26 cellular contexts compared by ENCODE assay signal in genomic region chr6:1561355-1561754, GRCh38. TPM values are rescaled to one million over a fixed set of nuclear protein-coding genes. Genes with fewer than 3 reads are reported as not detected.
DNase-seq lines count a peak whose midpoint lies in the region; ATAC-seq and TF ChIP-seq lines count a peak whose summit lies in the region.
"Had no signal": no experiment of that assay in that cellular context is flagged by ENCODE, and none has a peak within 500 bp of the region (broad histone marks: within the 10 kb centered on the region; RNA-seq: fewer than 3 reads in every experiment).

No MANE protein-coding gene starts in this region.

- no peak overlapping the region for H2BK5ac ChIP-seq in mesendoderm (ENCODE audit: low read length)
- no peak overlapping the region for H2BK5ac ChIP-seq in trophoblast cell (ENCODE audit: low read depth, low read length, poor library complexity)

- H3K4me3 Mint-ChIP-seq in endodermal cell: no peak overlapping the region
- H3K4me3 Mint-ChIP-seq in activated T-helper 1 cell treated with anti-CD3 and anti-CD28 coated beads, Interleukin-12 subunit alpha, Interleukin-12 subunit beta, Interleukin-2, Interleukin-4 antibody, amounts not matched to agents 30 ng/mL and 10 ng/mL and 1 ng/mL, durations not matched to agents 14 hours and 24 hours and 36 hours: no peak overlapping the region
- H3K4me3 Mint-ChIP-seq: CD14-positive monocyte; CD4-positive, alpha-beta memory T cell; CD4-positive, CD25-positive, alpha-beta regulatory T cell; CD8-positive, alpha-beta memory T cell had no signal

- H3K4me1 Mint-ChIP-seq in endodermal cell: peaks cover 14% of the 10 kb centered on the region
- no peaks in the 10 kb centered on the region for H3K4me1 Mint-ChIP-seq in activated T-helper 1 cell treated with anti-CD3 and anti-CD28 coated beads, Interleukin-12 subunit alpha, Interleukin-12 subunit beta, Interleukin-2, Interleukin-4 antibody, amounts not matched to agents 30 ng/mL and 10 ng/mL and 1 ng/mL, durations not matched to agents 14 hours and 24 hours and 36 hours (ENCODE audit: low read depth)
- H3K4me1 Mint-ChIP-seq: CD14-positive monocyte; CD4-positive, alpha-beta memory T cell; CD4-positive, CD25-positive, alpha-beta regulatory T cell; CD8-positive, alpha-beta memory T cell had no signal

- H3K9ac ChIP-seq in endodermal cell (ENCODE audit: extremely low read depth, low read length, poor library complexity, severe bottlenecking): no peak overlapping the region
- H3K9ac ChIP-seq in mesendoderm (ENCODE audit: low read length): no peak overlapping the region
- no peak overlapping the region for H3K9ac ChIP-seq in trophoblast cell (ENCODE audit: low read length)
- H3K9ac ChIP-seq: BLaER1 had no signal

- intact Hi-C loops in activated T-helper 1 cell treated with anti-CD3 and anti-CD28 coated beads, Interleukin-12 subunit alpha, Interleukin-12 subunit beta, Interleukin-2, Interleukin-4 antibody, amounts not matched to agents 30 ng/mL and 10 ng/mL and 1 ng/mL, durations not matched to agents 14 hours and 24 hours and 36 hours (cut with micrococcal nuclease): no loop called here
- intact Hi-C loops in spleen (cut with DNase I; ENCODE audit: low total_unique reads): no loop called here

- no peaks in the 10 kb centered on the region for H3K36me3 ChIP-seq in endodermal cell (ENCODE audit: control insufficient read depth, insufficient read depth, low read length)
- no peaks in the 10 kb centered on the region for H3K36me3 ChIP-seq in mesendoderm (ENCODE audit: control insufficient read depth, insufficient read depth, low read length)
- H3K36me3 ChIP-seq in trophoblast cell (ENCODE audit: control insufficient read depth in 1 of 2, insufficient read depth in 2 of 2, low read length in 2 of 2): no peaks in the 10 kb centered on the region
- H3K36me3 ChIP-seq in spleen: no peaks in the 10 kb centered on the region
- H3K36me3 ChIP-seq: BE2C, BLaER1 had no signal

- no peaks in the 10 kb centered on the region for H3K27me3 ChIP-seq in endodermal cell (ENCODE audit: control insufficient read depth, insufficient read depth, low read length, poor library complexity, severe bottlenecking)
- no peaks in the 10 kb centered on the region for H3K27me3 ChIP-seq in mesendoderm (ENCODE audit: insufficient read depth, low read length, poor library complexity)
- H3K27me3 ChIP-seq in trophoblast cell (ENCODE audit: insufficient read depth, low read length): no peaks in the 10 kb centered on the region
- peaks cover 0 to 16% (median 0%) of the 10 kb centered on the region in 7 donors for H3K27me3 ChIP-seq in spleen (replicated peaks in 1 of 7)
- H3K27me3 ChIP-seq: BLaER1 had no signal

- no peaks in the 10 kb centered on the region for H3K27me3 Mint-ChIP-seq in endodermal cell (ENCODE audit: insufficient read depth)
- H3K27me3 Mint-ChIP-seq in activated T-helper 1 cell treated with anti-CD3 and anti-CD28 coated beads, Interleukin-12 subunit alpha, Interleukin-12 subunit beta, Interleukin-2, Interleukin-4 antibody, amounts not matched to agents 30 ng/mL and 10 ng/mL and 1 ng/mL, durations not matched to agents 14 hours and 24 hours and 36 hours (ENCODE audit: insufficient read depth): peaks cover 31% of the 10 kb centered on the region

- H3K79me1 ChIP-seq in mesendoderm (ENCODE audit: low read length): no peaks in the 10 kb centered on the region
- no peaks in the 10 kb centered on the region for H3K79me1 ChIP-seq in trophoblast cell (ENCODE audit: low read length)

- 80 to 87% methylated on average over 1 to 2 of the region's 2 CpGs for WGBS in endodermal cell (ENCODE audit: insufficient coverage in 1 of 2, insufficient read length in 1 of 2), 2 experiments
- whole genome bisulfite sequencing in mesendoderm (ENCODE audit: extremely low coverage, insufficient coverage, low lambda C conversion rate): no CpG with 5 or more reads among the region's 2 CpGs
- no CpG with 5 or more reads among the region's 2 CpGs for WGBS in trophoblast cell (ENCODE audit: extremely low coverage, insufficient coverage, insufficient read length)
- 66 to 83% (median 79%) methylated on average over 2 of the region's 2 CpGs for WGBS in spleen, 5 donors

- H3K79me2 ChIP-seq in mesendoderm (ENCODE audit: control insufficient read depth, insufficient read depth, low read length) (no peaks in the 10 kb centered on the region), trophoblast cell (ENCODE audit: control insufficient read depth, insufficient read depth, low read length, poor library complexity) (no peaks in the 10 kb centered on the region)

- H3K4me1 ChIP-seq in endodermal cell (ENCODE audit: control insufficient read depth, insufficient read depth, low read length) (no peaks in the 10 kb centered on the region), mesendoderm (ENCODE audit: control insufficient read depth, low read depth, low read length) (no peaks in the 10 kb centered on the region), trophoblast cell (ENCODE audit: control insufficient read depth in 1 of 2, insufficient read depth in 2 of 2, low read length in 2 of 2) (no peaks in the 10 kb centered on the region), spleen (no peaks in the 10 kb centered on the region)
- H3K4me1 ChIP-seq: BE2C, BLaER1 had no signal

- H2BK120ac ChIP-seq in mesendoderm (ENCODE audit: low read depth, low read length) (no peak overlapping the region), trophoblast cell (ENCODE audit: insufficient read depth, low read length, poor library complexity) (no peak overlapping the region)

- DNase-seq in NCI-H345 (lab: John Stamatoyannopoulos, UW): peak; percentile 50
- no peak for DNase-seq in endodermal cell
- peak; percentile 71 for DNase-seq in mesendoderm
- DNase-seq in trophoblast cell: peak; percentile 34 to 58
- no peak for DNase-seq in activated T-helper 1 cell treated with anti-CD3 and anti-CD28 coated beads, Interleukin-12 subunit alpha, Interleukin-12 subunit beta, Interleukin-2, Interleukin-4 antibody, amounts not matched to agents 30 ng/mL and 10 ng/mL and 1 ng/mL, durations not matched to agents 14 hours and 24 hours and 36 hours (ENCODE audit: low spot score)
- no peak for DNase-seq in spleen
- no peak for DNase-seq in ecto neural progenitor cell (ENCODE audit: low spot score)
- DNase-seq: 8988T; ACHN; BE2C; C1 segment of cervical spinal cord; CD4-positive, alpha-beta memory T cell; CD4-positive, CD25-positive, alpha-beta regulatory T cell; CD8-positive, alpha-beta memory T cell; COR-L47; DMS 273 treated with DMSO at 0.1 percent for 48 hours; DMS153; DMS53; DMS79; DND-41; EL; GDM1 had no signal

- H3K27ac ChIP-seq in endodermal cell (ENCODE audit: low read depth, low read length) (no peak overlapping the region), mesendoderm (ENCODE audit: low read depth, low read length) (no peak overlapping the region), trophoblast cell (ENCODE audit: low read depth, low read length) (no peak overlapping the region), spleen (no peak overlapping the region)
- H3K27ac ChIP-seq: BLaER1 had no signal

- TF ChIP-seq POLR2A in spleen (IDR thresholded peaks at IDR 0.05): no peak

- no peaks in the 10 kb centered on the region for H3K9me3 ChIP-seq in endodermal cell (ENCODE audit: control insufficient read depth, low read length)
- peaks cover 2% of the 10 kb centered on the region for H3K9me3 ChIP-seq in trophoblast cell (ENCODE audit: insufficient read depth, low read depth, low read length)
- H3K9me3 ChIP-seq in spleen: no peaks in the 10 kb centered on the region
- H3K9me3 ChIP-seq: BE2C had no signal

- H4K91ac ChIP-seq in trophoblast cell (ENCODE audit: low read depth, low read length): no peak overlapping the region

- H3K4me2 ChIP-seq in mesendoderm (ENCODE audit: low read length): no peak overlapping the region
- no peak overlapping the region for H3K4me2 ChIP-seq in trophoblast cell (ENCODE audit: low read length)
- H3K4me2 ChIP-seq: BLaER1 had no signal

- H2BK15ac ChIP-seq in mesendoderm (replicated peaks; ENCODE audit: low read depth): no peak overlapping the region

- no peak overlapping the region for H4K5ac ChIP-seq in mesendoderm (ENCODE audit: low read length)

- no peak overlapping the region for H4K12ac ChIP-seq in trophoblast cell (ENCODE audit: low read depth, low read length)

- no peak overlapping the region for H3K14ac ChIP-seq in trophoblast cell (ENCODE audit: low read length)

- no peak overlapping the region for H2AFZ ChIP-seq in trophoblast cell (ENCODE audit: insufficient read depth, low read length, poor library complexity)

- no peaks in the 10 kb centered on the region for H3K36me3 Mint-ChIP-seq in endodermal cell (ENCODE audit: low read depth)
- H3K36me3 Mint-ChIP-seq in activated T-helper 1 cell treated with anti-CD3 and anti-CD28 coated beads, Interleukin-12 subunit alpha, Interleukin-12 subunit beta, Interleukin-2, Interleukin-4 antibody, amounts not matched to agents 30 ng/mL and 10 ng/mL and 1 ng/mL, durations not matched to agents 14 hours and 24 hours and 36 hours (ENCODE audit: low read depth): no peaks in the 10 kb centered on the region
- H3K36me3 Mint-ChIP-seq: CD14-positive monocyte; CD4-positive, alpha-beta memory T cell; CD4-positive, CD25-positive, alpha-beta regulatory T cell; CD8-positive, alpha-beta memory T cell had no signal

- H3K4me3 ChIP-seq in endodermal cell (ENCODE audit: low read length) (no peak overlapping the region), mesendoderm (ENCODE audit: low read length) (no peak overlapping the region), trophoblast cell (ENCODE audit: low read depth, low read length) (no peak overlapping the region), spleen (no peak overlapping the region)
- H3K4me3 ChIP-seq: BLaER1, GM12878 had no signal

- H3K27ac Mint-ChIP-seq in endodermal cell: peak overlapping the region; percentile 27
- H3K27ac Mint-ChIP-seq in activated T-helper 1 cell treated with anti-CD3 and anti-CD28 coated beads, Interleukin-12 subunit alpha, Interleukin-12 subunit beta, Interleukin-2, Interleukin-4 antibody, amounts not matched to agents 30 ng/mL and 10 ng/mL and 1 ng/mL, durations not matched to agents 14 hours and 24 hours and 36 hours: no peak overlapping the region
- H3K27ac Mint-ChIP-seq: CD14-positive monocyte; CD4-positive, alpha-beta memory T cell; CD4-positive, CD25-positive, alpha-beta regulatory T cell had no signal

- no peak overlapping the region for H2BK12ac ChIP-seq in trophoblast cell (ENCODE audit: low read length)

- ATAC-seq in HG03025 (IDR thresholded peaks at IDR 0.05; ENCODE audit: low FRiP score, unreplicated experiment): no peak
- ATAC-seq: GM12878 had no signal

- H3K56ac ChIP-seq in mesendoderm (ENCODE audit: low read length): no peak overlapping the region

- H3K4ac ChIP-seq in mesendoderm (ENCODE audit: low read depth, low read length): no peak overlapping the region
- H3K4ac ChIP-seq in trophoblast cell (ENCODE audit: low read depth, low read length): no peak overlapping the region

- H3K23ac ChIP-seq in mesendoderm (ENCODE audit: low read length) (no peak overlapping the region), trophoblast cell (ENCODE audit: low read length) (no peak overlapping the region)

- no peak overlapping the region for H2AK5ac ChIP-seq in mesendoderm (ENCODE audit: low read length)
- no peak overlapping the region for H2AK5ac ChIP-seq in trophoblast cell (ENCODE audit: low read length)

- peak overlapping the region; percentile 60 for H3K18ac ChIP-seq in mesendoderm (ENCODE audit: low read length)
- H3K18ac ChIP-seq in trophoblast cell (ENCODE audit: low read length): no peak overlapping the region

- H4K8ac ChIP-seq in mesendoderm (ENCODE audit: low read depth, low read length) (no peak overlapping the region), trophoblast cell (ENCODE audit: low read depth, low read length) (no peak overlapping the region)

- TF ChIP-seq CTCF in endodermal cell (conservative IDR thresholded peaks at IDR 0.05) (no peak), spleen (IDR thresholded peaks at IDR 0.05 in 8 of 11, conservative IDR thresholded peaks at IDR 0.05 in 3 of 11) (no peak)

- no peaks in the 10 kb centered on the region for H3K9me3 Mint-ChIP-seq in endodermal cell
- no peaks in the 10 kb centered on the region for H3K9me3 Mint-ChIP-seq in activated T-helper 1 cell treated with anti-CD3 and anti-CD28 coated beads, Interleukin-12 subunit alpha, Interleukin-12 subunit beta, Interleukin-2, Interleukin-4 antibody, amounts not matched to agents 30 ng/mL and 10 ng/mL and 1 ng/mL, durations not matched to agents 14 hours and 24 hours and 36 hours

RNA-seq across cellular contexts. Expression of gene FOXC1, which starts 48.4 kb away (rescaled TPM):
- 10 to 100 TPM in 1 of 2 donors, 1 to 10 TPM in 1; 7.1 to 10.1 TPM for total RNA-seq in endodermal cell
- polyA plus RNA-seq in endodermal cell (2013, experiment 1 of 2): 2.5 TPM
- 2.4 TPM for polyA plus RNA-seq in endodermal cell (2013, experiment 2 of 2)
- polyA plus RNA-seq in mesendoderm (2013, experiment 1 of 2): 1.1 TPM
- 1.1 TPM for polyA plus RNA-seq in mesendoderm (2013, experiment 2 of 2)
- polyA plus RNA-seq in trophoblast cell (2013): 0.46 and 0.59 TPM in 2 replicates
- 0.23 and 0.44 TPM in 2 replicates for total RNA-seq in activated T-helper 1 cell treated with anti-CD3 and anti-CD28 coated beads, Interleukin-12 subunit alpha, Interleukin-12 subunit beta, Interleukin-2, Interleukin-4 antibody, amounts not matched to agents 30 ng/mL and 10 ng/mL and 1 ng/mL, durations not matched to agents 14 hours and 24 hours and 36 hours
- total RNA-seq in spleen: 1 to 10 TPM in 1 of 7 donors, under 1 TPM in 6; 0.37 to 1.1 (median 0.58) TPM
- polyA plus RNA-seq in spleen: under 1 TPM; 0.20 to 0.67 (median 0.53) TPM
- total RNA-seq: CD4-positive, alpha-beta memory T cell; CD4-positive, CD25-positive, alpha-beta regulatory T cell; CD8-positive, alpha-beta memory T cell had no signal
- polyA plus RNA-seq: CD14-positive monocyte; CD4-positive, alpha-beta memory T cell; CD4-positive, CD25-positive, alpha-beta regulatory T cell; CD8-positive, alpha-beta memory T cell had no signal

Comparison
In these comparisons a context has a peak if more than half of its experiments do, and no peak if none do; other contexts are left out.
1. DNase-seq: peak in NCI-H345 (single experiment), mesendoderm (single experiment) and trophoblast cell (2 of 2); none in endodermal cell (single experiment), activated T-helper 1 cell treated with anti-CD3 and anti-CD28 coated beads, Interleukin-12 subunit alpha, Interleukin-12 subunit beta, Interleukin-2, Interleukin-4 antibody, amounts not matched to agents 30 ng/mL and 10 ng/mL and 1 ng/mL, durations not matched to agents 14 hours and 24 hours and 36 hours (single experiment), spleen (single experiment) and ecto neural progenitor cell (single experiment).